Comparison of ENCODE assay signal across 35 cellular contexts in genomic region chr6:161462148-161462547, GRCh38.
DNase-seq lines count a peak whose midpoint lies in the region; ATAC-seq and TF ChIP-seq lines count a peak whose summit lies in the region.
"Had no signal": no experiment of that assay in that cellular context is flagged by ENCODE, and none has a peak within 500 bp of the region (broad histone marks: within the 10 kb centered on the region; RNA-seq: fewer than 3 reads in every experiment).

No MANE protein-coding gene starts in this region.

- H3K9me3 Mint-ChIP-seq in mesothelial cell of epicardium: peaks cover 19% of the 10 kb centered on the region
- H3K9me3 Mint-ChIP-seq: CD4-positive, alpha-beta T cell; central memory CD8-positive, alpha-beta T cell had no signal

- DNase-seq in A172 (ENCODE audit: low spot score) (peak; percentile 89), HPDE6-E6E7 (ENCODE audit: extremely low spot score) (peak; percentile 7), RWPE2 (ENCODE audit: low spot score) (no peak), epithelial cell of esophagus (ENCODE audit: low read depth) (peak; percentile 49), mesothelial cell of epicardium (ENCODE audit: low spot score in 2 of 2, unreplicated experiment in 2 of 2) (no peak), UCSD-AML1 (lab: John Stamatoyannopoulos, UW; ENCODE audit: unreplicated experiment) (no peak), amniotic stem cell (lab: John Stamatoyannopoulos, UW) (no peak)
- no peak for DNase-seq in activated CD8-positive, alpha-beta memory T cell treated with anti-CD3 and anti-CD28 coated beads, Interleukin-2, amount 50 U/mL, for 48 hours
- DNase-seq: activated CD4-positive, alpha-beta T cell treated with anti-CD3 and anti-CD28 coated beads for 4 hours; activated gamma-delta T cell treated with Interleukin-2 at 50 U/mL for 16 hours; activated naive CD8-positive, alpha-beta T cell treated with anti-CD3 and anti-CD28 coated beads, Interleukin-2, amount 10 ng/mL, durations not matched to agents 7 days and 5 days; activated T-cell treated with anti-CD3 and anti-CD28 coated beads, Interleukin-2, amount 50 U/mL, for 1 hour; CD4-positive, alpha-beta T cell; H9; left cardiac atrium; MV-4-11; NCI-H146; NCI-H82; psoas muscle; sigmoid colon; stimulated activated CD4-positive, alpha-beta T cell treated with anti-CD3 and anti-CD28 coated beads, Interleukin-4, amount 100 ng/mL, for 1 hour; stomach; thyroid gland; WERI-Rb-1 had no signal

- no peak for TF ChIP-seq CTCF in RWPE2 (IDR thresholded peaks at IDR 0.05; ENCODE audit: poor library complexity, severe bottlenecking)
- no peak for TF ChIP-seq CTCF in epithelial cell of esophagus (IDR thresholded peaks at IDR 0.05; ENCODE audit: insufficient read depth, low read depth, low read length, missing control alignments)
- no peak for TF ChIP-seq CTCF in mesothelial cell of epicardium (IDR thresholded peaks at IDR 0.05; ENCODE audit: unreplicated experiment)

- peak; percentile 99 for ATAC-seq in RWPE2 (ENCODE audit: low read depth)
- ATAC-seq: GM12878, HepG2, left cardiac atrium, psoas muscle, Right ventricle myocardium inferior had no signal

- no peaks in the 10 kb centered on the region for H3K27me3 Mint-ChIP-seq in mesothelial cell of epicardium (ENCODE audit: low read depth)
- H3K27me3 Mint-ChIP-seq: activated naive CD8-positive, alpha-beta T cell treated with anti-CD3 and anti-CD28 coated beads, Interleukin-2, amount 10 ng/mL, durations not matched to agents 7 days and 5 days; CD4-positive, alpha-beta T cell; central memory CD8-positive, alpha-beta T cell; dendritic cell treated with granulocyte-macrophage colony-stimulating factor and Interleukin-4, amounts not matched to agents 40 ng/mL and 50 ng/mL, for 4 days had no signal

- H3K27me3 ChIP-seq in RWPE2 (ENCODE audit: insufficient read depth, poor library complexity, severe bottlenecking): no peaks in the 10 kb centered on the region
- H3K27me3 ChIP-seq: ascending aorta, esophagus muscularis mucosa, sigmoid colon, stomach, thyroid gland, vagina had no signal

- H3K36me3 Mint-ChIP-seq in mesothelial cell of epicardium: no peaks in the 10 kb centered on the region

- no peaks in the 10 kb centered on the region for H3K36me3 ChIP-seq in RWPE2 (ENCODE audit: low read depth)
- H3K36me3 ChIP-seq: ascending aorta, esophagus muscularis mucosa, sigmoid colon, stomach, thyroid gland, vagina, WERI-Rb-1 had no signal

- H3K4me3 Mint-ChIP-seq in mesothelial cell of epicardium: no peak overlapping the region
- H3K4me3 Mint-ChIP-seq: activated naive CD8-positive, alpha-beta T cell treated with anti-CD3 and anti-CD28 coated beads, Interleukin-2, amount 10 ng/mL, durations not matched to agents 7 days and 5 days; CD4-positive, alpha-beta T cell; central memory CD8-positive, alpha-beta T cell; dendritic cell treated with granulocyte-macrophage colony-stimulating factor and Interleukin-4, amounts not matched to agents 40 ng/mL and 50 ng/mL, for 4 days; H9; nephron had no signal

- no peaks in the 10 kb centered on the region for H3K9me3 ChIP-seq in RWPE2 (ENCODE audit: severe bottlenecking)
- H3K9me3 ChIP-seq: ascending aorta, esophagus muscularis mucosa, psoas muscle, sigmoid colon, stomach, thyroid gland, vagina had no signal

- H3K4me1 ChIP-seq in RWPE2 (ENCODE audit: insufficient read depth, poor library complexity, severe bottlenecking): peaks cover 4% of the 10 kb centered on the region
- H3K4me1 ChIP-seq: ascending aorta, psoas muscle, thyroid gland, vagina had no signal

- peak overlapping the region; percentile 61 for H3K27ac ChIP-seq in RWPE2 (ENCODE audit: poor library complexity, severe bottlenecking)
- H3K27ac ChIP-seq: ascending aorta, esophagus muscularis mucosa, HL-60, psoas muscle, sigmoid colon, stomach, thyroid gland, vagina, WERI-Rb-1 had no signal

- no peak overlapping the region for H3K4me3 ChIP-seq in RWPE2 (ENCODE audit: severe bottlenecking)
- no peak overlapping the region for H3K4me3 ChIP-seq in epithelial cell of esophagus (ENCODE audit: low read length)
- H3K4me3 ChIP-seq: ascending aorta, esophagus muscularis mucosa, GM12878, lung, psoas muscle, sigmoid colon, stomach, thyroid gland, vagina had no signal

- peaks cover 24% of the 10 kb centered on the region for H3K4me1 Mint-ChIP-seq in mesothelial cell of epicardium
- H3K4me1 Mint-ChIP-seq: central memory CD8-positive, alpha-beta T cell; H9 had no signal

- H3K27ac Mint-ChIP-seq in mesothelial cell of epicardium: no peak overlapping the region
- H3K27ac Mint-ChIP-seq: activated naive CD8-positive, alpha-beta T cell treated with anti-CD3 and anti-CD28 coated beads, Interleukin-2, amount 10 ng/mL, durations not matched to agents 7 days and 5 days; CD4-positive, alpha-beta T cell; dendritic cell treated with granulocyte-macrophage colony-stimulating factor and Interleukin-4, amounts not matched to agents 40 ng/mL and 50 ng/mL, for 4 days; H9; nephron had no signal

Comparison
In these comparisons a context has a peak if more than half of its experiments do, and no peak if none do; other contexts are left out.
1. DNase-seq: peak in A172 (single experiment), HPDE6-E6E7 (single experiment) and epithelial cell of esophagus (single experiment); none in RWPE2 (single experiment), mesothelial cell of epicardium (0 of 2), UCSD-AML1 (single experiment), activated CD8-positive, alpha-beta memory T cell treated with anti-CD3 and anti-CD28 coated beads, Interleukin-2, amount 50 U/mL, for 48 hours (single experiment) and amniotic stem cell (single experiment).